7 cellular contexts compared by ENCODE assay signal in genomic region chr12:119658166-119658565, GRCh38. TPM values are rescaled to one million over a fixed set of nuclear protein-coding genes. Genes with fewer than 3 reads are reported as not detected.
DNase-seq lines count a peak whose midpoint lies in the region; ATAC-seq, FAIRE-seq and TF ChIP-seq lines count a peak whose summit lies in the region.
"Not testable (repeated sequence)": the region's sequence is repeated elsewhere in the genome, so short reads cannot be mapped to it uniquely, and the experiment has no call there.

No MANE protein-coding gene starts in this region.

- not testable (repeated sequence) for H3K27ac ChIP-seq in HCT116 (ENCODE audit: low read depth, low read length); SK-N-SH (ENCODE audit: low read depth in 2 of 2, low read length in 1 of 2)

- H3K79me2 ChIP-seq in HCT116 (ENCODE audit: insufficient read depth, low read length); SK-N-SH (ENCODE audit: insufficient read depth): not testable (repeated sequence)

- CTCF ChIA-PET in HCT116 (lab: Charles Lee) (interaction anchor here (1.0 to 1.5 kb wide), 2 partner anchors 10 to 123 kb away, joined by 4 read pairs; partner anchors contain the start of gene PRKAB1), SK-N-SH (lab: Yijun Ruan, JAX) (interaction anchor here (0.6 to 2.2 kb wide), 8 partner anchors 9 to 214 kb away, joined by 3 to 13 read pairs (median 5); partner anchors contain the start of gene PRKAB1)

- not testable (repeated sequence) for BruUV-seq in HCT116 (replicated peaks; lab: Mats Ljungman, UMichigan)

- DNase-seq in BE2C; HCT116 (ENCODE audit: low read depth, low spot score); SK-N-SH; bronchial epithelial cell (ENCODE audit: low read depth); fibroblast of pulmonary artery (ENCODE audit: low read depth); neural crest cell (ENCODE audit: low read depth, low spot score): not testable (repeated sequence)
- peak; percentile 39 for DNase-seq in NCI-H69 (lab: John Stamatoyannopoulos, UW)

- WGBS in SK-N-SH (ENCODE audit: low lambda C conversion rate) = 75% methylated on average over 6 of the region's 6 CpGs

- H3K9me3 ChIP-seq in BE2C; HCT116 (ENCODE audit: control insufficient read depth in 1 of 2, insufficient read depth in 1 of 2, low read depth in 1 of 2, low read length in 2 of 2); SK-N-SH: not testable (repeated sequence)

- not testable (repeated sequence) for H3K9me2 ChIP-seq in HCT116 (ENCODE audit: insufficient read depth); SK-N-SH

- H3K27me3 ChIP-seq in BE2C; HCT116 (ENCODE audit: insufficient read depth, low read length); SK-N-SH (ENCODE audit: insufficient read depth); bronchial epithelial cell (ENCODE audit: control insufficient read depth, insufficient read depth, low read length): not testable (repeated sequence)

- POLR2A ChIA-PET in HCT116 (lab: Charles Lee); SK-N-SH (lab: Yijun Ruan, JAX): not testable (repeated sequence)

- TF ChIP-seq POLR2A in HCT116 (IDR thresholded peaks at IDR 0.05; ENCODE audit: borderline replicate concordance, extremely low read depth, insufficient read depth, insufficient read length) = not testable (repeated sequence)

- peak; percentile 18; the same call in 1 of the 2 replicates for TF ChIP-seq CTCF in BE2C (IDR thresholded peaks at IDR 0.05; ENCODE audit: low read depth, low read length)
- not testable (repeated sequence) for TF ChIP-seq CTCF in HCT116 (IDR thresholded peaks at IDR 0.05 in 2 of 3, conservative IDR thresholded peaks at IDR 0.05 in 1 of 3; ENCODE audit: borderline replicate concordance in 1 of 3, insufficient read depth in 1 of 3, low read depth in 2 of 3, low read length in 2 of 3); SK-N-SH (IDR thresholded peaks at IDR 0.05)
- TF ChIP-seq CTCF in bronchial epithelial cell (IDR thresholded peaks at IDR 0.05; ENCODE audit: insufficient read depth, low read length, severe bottlenecking) = peak; percentile 3
- TF ChIP-seq CTCF in fibroblast of pulmonary artery (IDR thresholded peaks at IDR 0.05; ENCODE audit: low read length, missing control alignments) = peak; percentile 4
- peak; percentile 16 for TF ChIP-seq CTCF in neural crest cell (conservative IDR thresholded peaks at IDR 0.05)

- H3K27me3 Mint-ChIP-seq in neural crest cell (ENCODE audit: low read depth) = peaks cover 37% of the 10 kb centered on the region

- intact Hi-C loops in HCT116 (cut with micrococcal nuclease) = not testable (repeated sequence)

- not testable (repeated sequence) for TF ChIP-seq EP300 in SK-N-SH (IDR thresholded peaks at IDR 0.05; ENCODE audit: borderline replicate concordance in 1 of 2, low read depth in 1 of 2, low read length in 1 of 2)

- RAD21 ChIA-PET in HCT116 (lab: Charles Lee; ENCODE audit: low non-redundant PET in 1 of 2, low total read pairs in 2 of 2, uncharacterized antibody in 2 of 2, unreplicated experiment in 2 of 2) = not testable (repeated sequence)

- ATAC-seq in HCT116 = not testable (repeated sequence)

- FAIRE-seq in bronchial epithelial cell (lab: Jason Lieb, UNC) = not testable (repeated sequence)

- not testable (repeated sequence) for H3K36me3 ChIP-seq in BE2C; HCT116 (ENCODE audit: control insufficient read depth in 1 of 2, insufficient read depth in 2 of 2, low read length in 2 of 2); SK-N-SH (replicated peaks in 1 of 2; ENCODE audit: control insufficient read depth in 1 of 2, insufficient read depth in 2 of 2, low read length in 1 of 2); bronchial epithelial cell (ENCODE audit: control insufficient read depth, insufficient read depth, low read length)

- not testable (repeated sequence) for H3K36me3 Mint-ChIP-seq in neural crest cell (ENCODE audit: low read depth)

- not testable (repeated sequence) for H3K9me3 Mint-ChIP-seq in neural crest cell

- not testable (repeated sequence) for H3K4me3 Mint-ChIP-seq in neural crest cell

- H3K4me2 ChIP-seq in HCT116 (ENCODE audit: low read length); SK-N-SH: not testable (repeated sequence)

- H2AFZ ChIP-seq in HCT116 (ENCODE audit: low read depth, low read length, poor library complexity, severe bottlenecking); SK-N-SH (ENCODE audit: low read depth): not testable (repeated sequence)

- not testable (repeated sequence) for H3K4me1 ChIP-seq in BE2C; HCT116 (ENCODE audit: control insufficient read depth in 1 of 2, insufficient read depth in 2 of 2, low read length in 2 of 2); SK-N-SH (ENCODE audit: control insufficient read depth in 1 of 2, insufficient read depth in 2 of 2, low read depth in 1 of 2, low read length in 1 of 2)

- not testable (repeated sequence) for H3K9ac ChIP-seq in HCT116 (ENCODE audit: low read length); SK-N-SH

- H3K4me3 ChIP-seq in BE2C (ENCODE audit: low read depth, low read length); HCT116 (replicated peaks in 1 of 2; ENCODE audit: low read depth in 1 of 2, low read length in 2 of 2); SK-N-SH (ENCODE audit: low read depth in 2 of 2, low read length in 1 of 2); bronchial epithelial cell (ENCODE audit: low read depth, low read length); fibroblast of pulmonary artery (replicated peaks; ENCODE audit: low read depth, low read length): not testable (repeated sequence)

- H3K4me1 Mint-ChIP-seq in neural crest cell = not testable (repeated sequence)

- not testable (repeated sequence) for H3F3A ChIP-seq in SK-N-SH (replicated peaks; ENCODE audit: insufficient read depth)

- H4K20me1 ChIP-seq in HCT116 (ENCODE audit: insufficient read depth); SK-N-SH (ENCODE audit: insufficient read depth): not testable (repeated sequence)

- not testable (repeated sequence) for H3K27ac Mint-ChIP-seq in neural crest cell (ENCODE audit: unreplicated experiment)

- TF ChIP-seq RAD21 in HCT116 (IDR thresholded peaks at IDR 0.05; ENCODE audit: low read depth) (peak; percentile 23), SK-N-SH (IDR thresholded peaks at IDR 0.05; ENCODE audit: low read length) (peak; percentile 38; the same call in 1 of the 2 replicates)

RNA-seq across cellular contexts. Expression of gene PRKAB1, which starts 9.8 kb away (rescaled TPM):
- polyA plus RNA-seq in BE2C (2012; ENCODE audit: insufficient read depth, insufficient read length, low read depth) = 30.6 TPM
- 25.0 TPM for total RNA-seq in HCT116 (2021; ENCODE audit: unreplicated experiment)
- 12.9 and 13.4 TPM in 2 replicates for polyA plus RNA-seq in HCT116 (2012)
- polyA plus RNA-seq in SK-N-SH (2012; rRNA removed) = 28.9 and 41.8 TPM in 2 replicates
- polyA plus RNA-seq in SK-N-SH (2012; cell fraction: cytosol; rRNA removed) = 24.4 and 25.6 TPM in 2 replicates
- 44.0 and 60.3 TPM in 2 replicates for polyA plus RNA-seq in SK-N-SH (2012; cell fraction: nucleus; rRNA removed)
- total RNA-seq in bronchial epithelial cell = 14.1 and 19.5 TPM in 2 replicates
- 34.4 and 39.6 TPM in 2 replicates for total RNA-seq in neural crest cell
